In genomic region chr1:192575499-192576189, GRCh38 we compare ENCODE assay signal across 8 cellular contexts. TPM values are rescaled to one million over a fixed set of nuclear protein-coding genes. Genes with fewer than 3 reads are reported as not detected.
A peak's percentile ranks its signal among the peaks of the same experiment; 100 is the strongest.
DNase-seq lines count a peak whose midpoint lies in the region; ATAC-seq, FAIRE-seq and TF ChIP-seq lines count a peak whose summit lies in the region.

TSS of gene RGS1 (plus strand) at chr1:192575773. CDS start at chr1:192575793, 20 bp downstream.

- ATAC-seq in GM18909 (IDR thresholded peaks at IDR 0.05; ENCODE audit: poor library complexity, unreplicated experiment) (peak; percentile 92), HG03045 (IDR thresholded peaks at IDR 0.05; ENCODE audit: unreplicated experiment) (peak; percentile 86), T-helper 17 cell (peak; percentile 87), GM12878 (peak; percentile 53)

- peaks cover 40% of the 10 kb centered on the region for H3K79me2 ChIP-seq in GM12878 (ENCODE audit: control insufficient read depth, insufficient read depth, low read length)

- peak within 1 kb of the TSS; percentile 46 for H3K9ac ChIP-seq in GM12878 (ENCODE audit: control insufficient read depth, insufficient read depth, low read length)

- no TSS peak for BruUV-seq in GM12878 (replicated peaks; lab: Mats Ljungman, UMichigan)

- POLR2A ChIA-PET in GM12878 (lab: Charles Lee) = interaction anchor here (4.6 to 5.7 kb wide), 2 partner anchors 22 to 30 kb away, joined by 21 to 34 read pairs; no protein-coding TSS in a partner anchor

- peaks cover 3% of the 10 kb centered on the region for H3K36me3 Mint-ChIP-seq in T-helper 17 cell (ENCODE audit: low read depth)

- peaks cover 43% of the 10 kb centered on the region for H3K4me1 Mint-ChIP-seq in T-helper 17 cell

- peak within 1 kb of the TSS; percentile 63 for H3K4me3 ChIP-seq in GM12878
- peak within 1 kb of the TSS in 1 of 2 experiments; percentile 6 for H3K4me3 ChIP-seq in neutrophil (ENCODE audit: low read depth in 1 of 2, low read length in 1 of 2)

- DNase-seq in T-helper 17 cell (peak; percentile 30 to 62 (median 62)), GM12878 (ENCODE audit: low read depth, low spot score) (peak; percentile 97), OCI-M2 (lab: John Stamatoyannopoulos, UW; ENCODE audit: unreplicated experiment) (no peak), SHP77 (lab: John Stamatoyannopoulos, UW) (no peak), NCI-H187 (lab: John Stamatoyannopoulos, UW) (no peak)

- in situ Hi-C loops in GM12878 (cut with MboI) = no loop called here

- FAIRE-seq in GM12878 (lab: Jason Lieb, UNC) = peak; percentile 92

- peak; percentile 96 for TF ChIP-seq POLR2A in GM12878 (IDR thresholded peaks at IDR 0.05; ENCODE audit: low read depth, low read length)

- peak; percentile 22; the same call in 1 of the 2 replicates for TF ChIP-seq RAD21 in GM12878 (IDR thresholded peaks at IDR 0.05; ENCODE audit: insufficient read depth, low read depth, low read length)

- RAD21 ChIA-PET in GM12878 (lab: Charles Lee; ENCODE audit: unreplicated experiment) = no interaction called here

- peak within 1 kb of the TSS; percentile 93 for H3K4me3 Mint-ChIP-seq in T-helper 17 cell

- peak within 1 kb of the TSS; percentile 59 for H3K27ac ChIP-seq in GM12878 (ENCODE audit: control insufficient read depth, insufficient read depth)
- H3K27ac ChIP-seq in neutrophil = peak within 1 kb of the TSS; percentile 82

- CTCF ChIA-PET in GM12878 (lab: Yijun Ruan, JAX) = no interaction called here

- no peaks in the 10 kb centered on the region for H3K27me3 ChIP-seq in GM12878 (replicated peaks in 1 of 2; ENCODE audit: control insufficient read depth in 2 of 2, insufficient read depth in 2 of 2, low read length in 1 of 2)
- no peaks in the 10 kb centered on the region for H3K27me3 ChIP-seq in neutrophil

- H3K4me1 ChIP-seq in GM12878 (ENCODE audit: control insufficient read depth, insufficient read depth, low read length) = peaks cover 3% of the 10 kb centered on the region; the same call in 1 of the 2 replicates
- H3K4me1 ChIP-seq in neutrophil (ENCODE audit: control insufficient read depth in 1 of 2, insufficient read depth in 1 of 2, low read depth in 1 of 2, low read length in 1 of 2) = peaks cover 0 to 16% of the 10 kb centered on the region in 2 experiments

- 2% methylated on average over 7 of the region's 7 CpGs for WGBS in GM12878 (ENCODE audit: insufficient coverage, insufficient replicate concordance, low lambda C conversion rate, missing lambda C conversion rate)

- peak within 1 kb of the TSS; percentile 98 for H3K27ac Mint-ChIP-seq in T-helper 17 cell

- SMC1A ChIA-PET in GM12878 (lab: Charles Lee; ENCODE audit: uncharacterized antibody, unreplicated experiment) = interaction anchor here (8.5 to 9.1 kb wide), 2 partner anchors 22 to 33 kb away, joined by 58 to 125 read pairs; no protein-coding TSS in a partner anchor

- TF ChIP-seq CTCF in GM12878 (IDR thresholded peaks at IDR 0.05 in 2 of 3, conservative IDR thresholded peaks at IDR 0.05 in 1 of 3; ENCODE audit: control insufficient read depth in 2 of 3, extremely low read depth in 1 of 3, insufficient read depth in 1 of 3, low read depth in 3 of 3, low read length in 3 of 3) = no peak
- no peak for TF ChIP-seq CTCF in neutrophil (IDR thresholded peaks at IDR 0.05)

- H3K27me3 Mint-ChIP-seq in T-helper 17 cell = no peaks in the 10 kb centered on the region

- H3K9me3 ChIP-seq in T-helper 17 cell (ENCODE audit: control insufficient read depth, low read length, poor library complexity, severe bottlenecking) (no peaks in the 10 kb centered on the region), GM12878 (replicated peaks; ENCODE audit: control insufficient read depth, insufficient read depth, low read length) (no peaks in the 10 kb centered on the region; the same call in 2 of the 3 replicates), neutrophil (no peaks in the 10 kb centered on the region)

- peak within 1 kb of the TSS; percentile 69 for H3K4me2 ChIP-seq in GM12878 (ENCODE audit: control insufficient read depth, insufficient read depth)

- intact Hi-C loops in GM12878 (cut with micrococcal nuclease; ENCODE audit: unreplicated experiment) = loop anchor here (1.0 to 5.0 kb wide), 5 partner anchors 16 to 547 kb away; partner anchors contain the start of gene CDC73

- no peaks in the 10 kb centered on the region for H4K20me1 ChIP-seq in GM12878 (ENCODE audit: control insufficient read depth, insufficient read depth)

- TF ChIP-seq EP300 in GM12878 (IDR thresholded peaks at IDR 0.05; ENCODE audit: borderline replicate concordance in 1 of 2, control insufficient read depth in 1 of 2, low read depth in 2 of 2, low read length in 2 of 2) = peak; percentile 100

- H3K36me3 ChIP-seq in GM12878 (ENCODE audit: control insufficient read depth in 2 of 2, insufficient read depth in 2 of 2, low read length in 1 of 2) (no peaks in the 10 kb centered on the region), neutrophil (no peaks in the 10 kb centered on the region)

- no peak within 1 kb of the TSS; the same call in 1 of the 2 replicates for H2AFZ ChIP-seq in GM12878 (ENCODE audit: control insufficient read depth, low read depth, low read length)

TF ChIP-seq in GM12878, 131 proteins besides CTCF, POLR2A, EP300 and RAD21 (continues in another document):
- TF ChIP-seq RFX5 (IDR thresholded peaks at IDR 0.05; ENCODE audit: low read depth, low read length) = no peak
- no peak for TF ChIP-seq CHD4 (IDR thresholded peaks at IDR 0.05)
- no peak for TF ChIP-seq FOS (IDR thresholded peaks at IDR 0.05; ENCODE audit: borderline replicate concordance, extremely low read depth, insufficient read length)
- no peak for TF ChIP-seq ELK1 (IDR thresholded peaks at IDR 0.05; ENCODE audit: low read depth, low read length)
- peak; percentile 76; the same call in 1 of the 2 replicates for TF ChIP-seq ZNF592 (IDR thresholded peaks at IDR 0.05)
- no peak for TF ChIP-seq ASH2L (IDR thresholded peaks at IDR 0.05; ENCODE audit: borderline replicate concordance, low read depth)
- 0 out of 2 replicates have a peak, but pooled peaks have one; percentile 47 for TF ChIP-seq SIN3A (IDR thresholded peaks at IDR 0.05; ENCODE audit: low read depth, low read length)

RNA-seq across cellular contexts. Expression of gene RGS1, which starts in this region (rescaled TPM):
- total RNA-seq in T-helper 17 cell (100 to 1,000 TPM; 387 to 736 TPM), GM12878 (2014; rRNA removed) (43.7 and 68.1 TPM in 2 replicates), GM12878 (2014; rRNA removed; fragmentation: Illumina TruSeq; extraction: Trizol) (61.3 and 76.2 TPM in 2 replicates), GM12878 (2021) (38.5 and 45.8 TPM in 2 replicates)
- 1,986 and 2,133 TPM in 2 replicates for total RNA-seq in GM12878 (2013; cell fraction: nucleolus; rRNA removed)
- polyA plus RNA-seq in GM12878 (2011; ENCODE audit: low read depth) = 60.0 TPM
- polyA plus RNA-seq in GM12878 (2011; rRNA removed) (882 and 1,502 TPM in 2 replicates), GM12878 (2014; fragmentation: Illumina TruSeq; extraction: Trizol) (48.2 and 72.9 TPM in 2 replicates), GM12878 (2014; fragmentation: Nextera tagmentation; extraction: Ambion mirVana) (10 to 100 TPM; 50.8 to 52.2 TPM), GM12878 (2014; rRNA removed) (26.6 and 38.0 TPM in 2 replicates), GM12878 (2016; fragmentation: Nextera tagmentation; extraction: Ambion mirVana) (10 to 100 TPM; 20.7 to 21.3 TPM)
- 230 and 358 TPM in 2 replicates for polyA plus RNA-seq in GM12878 (2011; cell fraction: cytosol; rRNA removed)
- 346 and 598 TPM in 2 replicates for polyA plus RNA-seq in GM12878 (2011; cell fraction: nucleus; rRNA removed)
- polyA plus RNA-seq in GM12878 (2012) = 92.1 and 280 TPM in 2 replicates
- polyA minus RNA-seq in GM12878 (2011; rRNA and poly(A)+ RNA removed) = 283 and 396 TPM in 2 replicates
- 140 and 173 TPM in 2 replicates for polyA minus RNA-seq in GM12878 (2011; cell fraction: cytosol; rRNA and poly(A)+ RNA removed)
- 1,153 and 1,417 TPM in 2 replicates for polyA minus RNA-seq in GM12878 (2011; cell fraction: nucleus; rRNA and poly(A)+ RNA removed)

Comparison
In these comparisons a context has a peak if more than half of its experiments do, and no peak if none do; other contexts are left out.
1. DNase-seq: peak in T-helper 17 cell (3 of 3) and GM12878 (single experiment); none in OCI-M2 (single experiment), SHP77 (0 of 2) and NCI-H187 (0 of 2).
2. Peak in every context shown above with its lines, with median percentiles within 50 percentile points of each other: ATAC-seq.